13 cellular contexts compared by ENCODE assay signal in the genomic region with DNA sequence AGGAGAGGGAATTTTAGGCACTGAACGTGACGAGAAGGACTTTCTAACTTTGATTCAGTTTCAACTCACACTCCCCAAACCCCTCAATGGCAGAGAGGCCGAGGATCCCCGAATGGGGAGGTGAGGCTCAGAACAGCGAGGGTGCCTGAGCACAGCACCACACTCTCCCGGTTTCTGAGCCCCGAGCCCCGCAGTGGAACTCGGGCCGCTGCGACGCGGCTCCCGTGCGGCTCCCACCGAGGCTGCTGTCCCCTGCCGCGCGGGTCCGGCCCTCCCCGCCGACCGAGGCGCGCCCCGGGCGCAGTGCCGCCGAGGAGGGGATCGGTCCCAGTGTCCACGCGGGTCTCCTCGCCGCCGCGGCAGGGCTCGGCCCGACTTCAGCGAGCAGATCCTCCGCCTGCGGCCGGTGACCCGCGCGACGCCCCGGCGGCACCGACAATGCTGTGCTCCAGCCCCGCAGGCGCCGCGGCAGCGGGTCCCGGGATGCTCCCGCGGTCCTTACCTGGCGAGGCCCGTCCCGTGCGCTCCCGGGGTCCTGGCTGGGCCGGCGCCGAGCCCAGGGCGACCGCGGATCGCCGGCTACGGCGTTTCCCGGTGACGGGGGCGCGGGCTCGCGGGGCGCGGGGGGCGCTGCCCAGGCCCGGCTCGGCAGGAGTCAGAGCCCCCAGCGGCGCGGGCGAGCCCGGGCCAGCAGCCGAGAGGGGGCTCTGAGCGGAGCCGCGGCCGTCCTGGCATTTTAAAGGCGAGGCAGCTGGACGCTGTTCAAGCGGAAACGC. TPM values are rescaled to one million over a fixed set of nuclear protein-coding genes. Genes with fewer than 3 reads are reported as not detected.
DNase-seq lines count a peak whose midpoint lies in the region; ATAC-seq, FAIRE-seq and TF ChIP-seq lines count a peak whose summit lies in the region.
"Had no signal": no experiment of that assay in that cellular context is flagged by ENCODE, and none has a peak within 500 bp of the region (broad histone marks: within the 10 kb centered on the region; RNA-seq: fewer than 3 reads in every experiment).

TSS of gene CTXND1 (minus strand) at position 709 of the 776 bp plus-strand sequence. CDS start 50,264 bp downstream, outside the sequence.

- TF ChIP-seq EP300 in stomach (IDR thresholded peaks at IDR 0.05): no peak

- peak within 1 kb of the TSS; percentile 54 to 76 (median 62) for H3K4me3 ChIP-seq in stomach

- peak within 1 kb of the TSS; percentile 39 to 83 (median 71) for H3K27ac ChIP-seq in stomach
- H3K27ac ChIP-seq: 22Rv1 had no signal

- no peak for TF ChIP-seq POLR2A in stomach (IDR thresholded peaks at IDR 0.05)
- no peak for TF ChIP-seq POLR2A in H54 (IDR thresholded peaks at IDR 0.05; ENCODE audit: low read depth, low read length)

- intact Hi-C loops in stomach (cut with DNase I; ENCODE audit: low total_unique reads): no loop called here

- no peaks in the 10 kb centered on the region for H3K9me3 ChIP-seq in stomach

- H3K4me1 ChIP-seq in stomach: peaks cover 13 to 52% (median 31%) of the 10 kb centered on the region in 4 donors

- DNase-seq in DMS 273 (lab: John Stamatoyannopoulos, UW; ENCODE audit: unreplicated experiment) (peak; percentile 34), DMS 273 treated with DMSO at 0.1 percent for 48 hours (lab: John Stamatoyannopoulos, UW) (no peak), astrocyte of the hippocampus (ENCODE audit: low read depth, low spot score) (peak; percentile 46), left kidney (ENCODE audit: low read depth, low spot score) (peak; percentile 75), stomach (no peak), H54 (ENCODE audit: insufficient read length, low spot score) (no peak)
- DNase-seq: HCEC 1CT had no signal

- FAIRE-seq in H54 (lab: Jason Lieb, UNC): no peak

- H3K36me3 ChIP-seq in stomach: no peaks in the 10 kb centered on the region

- no peak for TF ChIP-seq CTCF in stomach (IDR thresholded peaks at IDR 0.05)

- ATAC-seq in GM19324 (IDR thresholded peaks at IDR 0.05; ENCODE audit: low FRiP score, unreplicated experiment) (no peak), GM19397 (IDR thresholded peaks at IDR 0.05; ENCODE audit: unreplicated experiment) (no peak)

- 0 to 3% (median 1%) methylated on average over 14 to 97 of the region's 97 CpGs for WGBS in stomach, 5 donors

- H3K27me3 ChIP-seq in stomach: peaks cover 0 to 63% (median 22%) of the 10 kb centered on the region in 3 donors

RNA-seq across cellular contexts. Expression of gene CTXND1, which starts in this region (rescaled TPM):
- 1 to 10 TPM in 2 of 5 donors, under 1 TPM in 3; 0.29 to 4.3 (median 0.73) TPM for total RNA-seq in stomach
- 1 to 10 TPM in 2 of 3 donors, under 1 TPM in 1; 0.93 to 3.8 (median 1.9) TPM for polyA plus RNA-seq in stomach
- total RNA-seq: fibroblast of villous mesenchyme; subcutaneous adipose tissue; T-helper 2 cell treated with Interferon-gamma antibody and Interleukin-4, amounts not matched to agents 100 ng/mL and 5 ng/mL, for 36 hours had no signal

Comparison
In these comparisons a context has a peak if more than half of its experiments do, and no peak if none do; other contexts are left out.
1. DNase-seq: peak in DMS 273 (single experiment), astrocyte of the hippocampus (single experiment) and left kidney (single experiment); none in DMS 273 treated with DMSO at 0.1 percent for 48 hours (single experiment), stomach (single experiment) and H54 (single experiment).